ENCODE assay signal across 10 cellular contexts in genomic region chr3:127698264-127699097, GRCh38. TPM values are rescaled to one million over a fixed set of nuclear protein-coding genes. Genes with fewer than 3 reads are reported as not detected.
A peak's percentile ranks its signal among the peaks of the same experiment; 100 is the strongest.
DNase-seq lines count a peak whose midpoint lies in the region; ATAC-seq and TF ChIP-seq lines count a peak whose summit lies in the region.
"Had no signal": no experiment of that assay in that cellular context is flagged by ENCODE, and none has a peak within 500 bp of the region (broad histone marks: within the 10 kb centered on the region; RNA-seq: fewer than 3 reads in every experiment).

No MANE protein-coding gene starts in this region.

- H3K9me3 Mint-ChIP-seq in neural progenitor cell: peaks cover 4% of the 10 kb centered on the region

- peaks cover 25% of the 10 kb centered on the region for H3K36me3 ChIP-seq in SJSA1
- H3K36me3 ChIP-seq in esophagus muscularis mucosa: peaks cover 2 to 14% (median 7%) of the 10 kb centered on the region in 4 donors
- no peaks in the 10 kb centered on the region for H3K36me3 ChIP-seq in neural progenitor cell
- H3K36me3 ChIP-seq in transverse colon: no peaks in the 10 kb centered on the region

- in situ Hi-C loops in transverse colon (cut with MboI; ENCODE audit: low pct_ligation_motif_present in 1 of 4, low pct_unique_long_range_greater_than_20kb in 1 of 4, low sequenced_read_pairs in 3 of 4): loop anchor here in 1 of 4 donors (25.0 kb wide), 1 partner anchor 139 kb away; no protein-coding TSS in a partner anchor

- DNase-seq in SJSA1 (ENCODE audit: low read depth in 1 of 2, low spot score in 2 of 2): no peak
- no peak for DNase-seq in esophagus muscularis mucosa (ENCODE audit: extremely low spot score)
- DNase-seq in neural progenitor cell (ENCODE audit: low spot score): no peak
- no peak for DNase-seq in transverse colon
- no peak for DNase-seq in cerebellar nuclear complex (lab: John Stamatoyannopoulos, UW)
- DNase-seq: activated CD4-positive, alpha-beta T cell treated with anti-CD3 and anti-CD28 coated beads, Interleukin-2, amount 50 U/mL, for 48 hours; GF-D8; SK-N-SH had no signal

- H3K4me1 ChIP-seq in SJSA1 (replicated peaks) (peaks cover 25% of the 10 kb centered on the region), esophagus muscularis mucosa (peaks cover 70 to 75% (median 72%) of the 10 kb centered on the region in 4 donors), neural progenitor cell (peaks cover 6% of the 10 kb centered on the region), transverse colon (peaks cover 20 to 30% (median 26%) of the 10 kb centered on the region in 4 donors)

- peaks cover 8% of the 10 kb centered on the region for H3K27me3 Mint-ChIP-seq in neural progenitor cell (ENCODE audit: insufficient read depth, low read depth)

- H3K9ac ChIP-seq in neural progenitor cell: no peak overlapping the region
- H3K9ac ChIP-seq: SK-N-SH had no signal

- H3K27ac Mint-ChIP-seq in neural progenitor cell: peak overlapping the region; percentile 66

- H2AFZ ChIP-seq in neural progenitor cell (replicated peaks): no peak overlapping the region

- no peaks in the 10 kb centered on the region for H3K36me3 Mint-ChIP-seq in neural progenitor cell

- 65% methylated on average over 8 of the region's 8 CpGs for WGBS in esophagus muscularis mucosa
- WGBS in transverse colon (ENCODE audit: low coverage in 1 of 2), 2 donors: 75 to 79% methylated on average over 4 to 8 of the region's 8 CpGs

- H3K4me3 Mint-ChIP-seq in neural progenitor cell: no peak overlapping the region

- H3K9me3 ChIP-seq in SJSA1 (replicated peaks) (no peaks in the 10 kb centered on the region), esophagus muscularis mucosa (no peaks in the 10 kb centered on the region), neural progenitor cell (ENCODE audit: low read depth) (no peaks in the 10 kb centered on the region), transverse colon (no peaks in the 10 kb centered on the region)
- H3K9me3 ChIP-seq: SK-N-SH had no signal

- no peak overlapping the region for H3K4me2 ChIP-seq in neural progenitor cell

- TF ChIP-seq POLR2A in esophagus muscularis mucosa (IDR thresholded peaks at IDR 0.05; ENCODE audit: low read depth) (no peak), transverse colon (IDR thresholded peaks at IDR 0.05) (no peak)

- H3K27ac ChIP-seq in SJSA1 (0 out of 2 replicates have a peak overlapping the region, but pooled peaks have one; percentile 60), esophagus muscularis mucosa (replicated peaks in 1 of 4) (peak overlapping the region; percentile 84 to 95 (median 92)), neural progenitor cell (no peak overlapping the region), transverse colon (peak overlapping the region; percentile 84 to 92 (median 90))

- TF ChIP-seq EP300 in esophagus muscularis mucosa (IDR thresholded peaks at IDR 0.05): no peak
- TF ChIP-seq EP300 in transverse colon (IDR thresholded peaks at IDR 0.05; ENCODE audit: low read depth): no peak

- no peaks in the 10 kb centered on the region for H3K79me2 ChIP-seq in neural progenitor cell (ENCODE audit: low read depth)

- ATAC-seq in GM21526 (IDR thresholded peaks at IDR 0.05; ENCODE audit: low FRiP score, unreplicated experiment) (no peak), HG02885 (IDR thresholded peaks at IDR 0.05; ENCODE audit: poor library complexity, unreplicated experiment) (no peak)

- H4K20me1 ChIP-seq in neural progenitor cell (ENCODE audit: low read depth): no peaks in the 10 kb centered on the region

- H3K4me1 Mint-ChIP-seq in neural progenitor cell: peaks cover 18% of the 10 kb centered on the region

- intact Hi-C loops in esophagus muscularis mucosa (cut with DNase I): loop anchor here (5.0 to 10.0 kb wide), 2 partner anchors 66 to 124 kb away; partner anchors contain the start of gene MGLL
- intact Hi-C loops in transverse colon (cut with DNase I; ENCODE audit: low total_unique reads): no loop called here

- H3F3A ChIP-seq in neural progenitor cell (ENCODE audit: low read depth): no peaks in the 10 kb centered on the region

- H3K4me3 ChIP-seq in SJSA1 (no peak overlapping the region), esophagus muscularis mucosa (peak overlapping the region in 2 of 4 donors; percentile 42 to 43), neural progenitor cell (no peak overlapping the region), transverse colon (no peak overlapping the region)

- TF ChIP-seq CTCF in esophagus muscularis mucosa (IDR thresholded peaks at IDR 0.05) (no peak), neural progenitor cell (IDR thresholded peaks at IDR 0.05) (no peak), transverse colon (IDR thresholded peaks at IDR 0.05) (no peak)

- H3K27me3 ChIP-seq in SJSA1 (replicated peaks) (no peaks in the 10 kb centered on the region), esophagus muscularis mucosa (no peaks in the 10 kb centered on the region), neural progenitor cell (no peaks in the 10 kb centered on the region), transverse colon (no peaks in the 10 kb centered on the region)

RNA-seq across cellular contexts. Expression of gene ABTB1, which starts 25.7 kb away (rescaled TPM):
- 1.3 and 1.4 TPM in 2 replicates for total RNA-seq in SJSA1 (2014; rRNA removed; shearing (Covaris generic))
- 10 to 100 TPM; 21.7 to 44.4 (median 40.6) TPM for total RNA-seq in esophagus muscularis mucosa
- total RNA-seq in neural progenitor cell (ENCODE audit: low replicate concordance): 2.4 and 4.9 TPM in 2 replicates
- total RNA-seq in transverse colon: 10 to 100 TPM; 29.6 to 80.4 (median 45.8) TPM
